Comparison of ENCODE assay signal across 1 cellular context in genomic region chr2:158619496-158619895, GRCh38.
TF ChIP-seq lines count a peak whose summit lies in the region.

No MANE protein-coding gene starts in this region.

TF ChIP-seq in HepG2, 621 proteins besides CTCF, POLR2A, EP300 and RAD21 (continued from another document):
- TF ChIP-seq NFKBIZ (CRISPR knock-in tag; IDR thresholded peaks at IDR 0.05) (no peak), NFAT5 (CRISPR knock-in tag; IDR thresholded peaks at IDR 0.05) (no peak), SAP130 (CRISPR knock-in tag; IDR thresholded peaks at IDR 0.05; ENCODE audit: low read depth) (peak; percentile 63; the same call in 1 of the 2 replicates), RELA (CRISPR knock-in tag; IDR thresholded peaks at IDR 0.05) (no peak), ZNF44 (CRISPR knock-in tag; IDR thresholded peaks at IDR 0.05) (no peak), ZNF576 (CRISPR knock-in tag; IDR thresholded peaks at IDR 0.05) (no peak)
